ENCODE assay signal across 9 cellular contexts in the genomic region with DNA sequence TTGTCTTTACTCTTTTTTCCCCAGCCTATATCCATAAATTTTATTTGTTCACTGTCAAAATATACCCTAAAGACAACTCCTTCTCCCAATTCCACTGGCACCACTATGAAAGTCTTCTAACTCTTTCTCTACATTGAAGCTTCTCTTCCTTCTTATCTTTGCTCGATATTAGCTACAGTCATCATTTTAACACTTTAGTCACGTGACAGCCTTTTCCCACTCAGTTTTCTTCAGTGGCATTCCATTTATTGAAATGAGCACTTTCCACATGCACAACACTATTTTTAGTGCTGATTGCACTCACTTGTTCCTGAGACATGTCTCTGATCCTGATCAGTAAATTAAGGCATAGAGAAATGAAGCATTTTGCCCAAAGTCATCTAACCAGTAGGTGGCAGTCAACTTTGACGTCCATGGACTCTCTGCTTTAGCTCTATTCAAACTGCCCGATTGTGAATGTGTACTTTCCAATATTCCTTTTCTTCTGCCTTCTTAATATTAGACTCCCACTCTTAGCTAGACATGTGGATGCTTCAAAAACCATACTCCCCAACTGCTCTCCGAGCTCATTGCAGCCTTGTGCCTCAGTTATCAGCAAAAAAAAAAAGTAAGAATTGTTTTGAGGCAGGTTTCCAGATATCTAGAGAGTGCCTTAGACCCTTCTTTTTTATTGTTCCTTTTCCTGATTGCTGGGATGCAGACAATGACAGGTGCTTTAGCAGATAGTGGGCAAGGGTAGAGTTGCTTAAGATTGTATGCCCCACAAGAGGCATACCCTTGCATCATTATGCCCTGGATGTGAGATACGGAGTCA.
DNase-seq lines count a peak whose midpoint lies in the region; ATAC-seq and TF ChIP-seq lines count a peak whose summit lies in the region.
"Had no signal": no experiment of that assay in that cellular context is flagged by ENCODE, and none has a peak within 500 bp of the region (broad histone marks: within the 10 kb centered on the region; RNA-seq: fewer than 3 reads in every experiment).

No MANE protein-coding gene starts in this region.

- no peak overlapping the region for H3K23ac ChIP-seq in mesenchymal stem cell (ENCODE audit: low read length in 2 of 2)

- H3K4me3 ChIP-seq in astrocyte of the spinal cord (ENCODE audit: low read depth, low read length): no peak overlapping the region
- no peak overlapping the region for H3K4me3 ChIP-seq in mesenchymal stem cell (ENCODE audit: insufficient read depth in 1 of 2, low read depth in 1 of 2, low read length in 2 of 2)

- no peak overlapping the region for H2BK120ac ChIP-seq in mesenchymal stem cell (ENCODE audit: low read depth, low read length)

- no peak overlapping the region for H2AK5ac ChIP-seq in mesenchymal stem cell (ENCODE audit: low read length, severe bottlenecking)

- no peak overlapping the region for H3K27ac ChIP-seq in mesenchymal stem cell (ENCODE audit: low read length, poor library complexity, severe bottlenecking)

- no peak overlapping the region for H2BK5ac ChIP-seq in mesenchymal stem cell (ENCODE audit: low read depth, low read length, poor library complexity, severe bottlenecking)

- H3K9me3 Mint-ChIP-seq in activated T-helper 1 cell treated with anti-CD3 and anti-CD28 coated beads, Interleukin-12 subunit alpha, Interleukin-12 subunit beta, Interleukin-2, Interleukin-4 antibody, amounts not matched to agents 30 ng/mL and 10 ng/mL and 1 ng/mL, durations not matched to agents 14 hours and 24 hours and 36 hours: no peaks in the 10 kb centered on the region

- no peak overlapping the region for H3K14ac ChIP-seq in mesenchymal stem cell (ENCODE audit: low read length in 2 of 2)

- H3K9ac ChIP-seq in mesenchymal stem cell (ENCODE audit: low read length): no peak overlapping the region

- no peaks in the 10 kb centered on the region for H3K27me3 ChIP-seq in mesenchymal stem cell (ENCODE audit: control insufficient read depth in 1 of 2, insufficient read depth in 1 of 2, low read length in 2 of 2)

- H3K4me1 Mint-ChIP-seq in activated T-helper 1 cell treated with anti-CD3 and anti-CD28 coated beads, Interleukin-12 subunit alpha, Interleukin-12 subunit beta, Interleukin-2, Interleukin-4 antibody, amounts not matched to agents 30 ng/mL and 10 ng/mL and 1 ng/mL, durations not matched to agents 14 hours and 24 hours and 36 hours (ENCODE audit: low read depth): no peaks in the 10 kb centered on the region
- H3K4me1 Mint-ChIP-seq: CD4-positive, CD25-positive, alpha-beta regulatory T cell had no signal

- no peak overlapping the region for H4K91ac ChIP-seq in mesenchymal stem cell (ENCODE audit: low read length)

- no peaks in the 10 kb centered on the region for H3K4me1 ChIP-seq in mesenchymal stem cell (ENCODE audit: control insufficient read depth, insufficient read depth, low read depth, low read length)

- no peaks in the 10 kb centered on the region for H3K79me1 ChIP-seq in mesenchymal stem cell (replicated peaks; ENCODE audit: low read length, poor library complexity, severe bottlenecking)

- no peaks in the 10 kb centered on the region for H3K9me3 ChIP-seq in mesenchymal stem cell (ENCODE audit: control insufficient read depth, low read length)

- H2BK15ac ChIP-seq in mesenchymal stem cell (ENCODE audit: low read depth, poor library complexity, severe bottlenecking): no peak overlapping the region

- no peak overlapping the region for H3K4me3 Mint-ChIP-seq in activated T-helper 1 cell treated with anti-CD3 and anti-CD28 coated beads, Interleukin-12 subunit alpha, Interleukin-12 subunit beta, Interleukin-2, Interleukin-4 antibody, amounts not matched to agents 30 ng/mL and 10 ng/mL and 1 ng/mL, durations not matched to agents 14 hours and 24 hours and 36 hours
- H3K4me3 Mint-ChIP-seq: CD4-positive, CD25-positive, alpha-beta regulatory T cell had no signal

- no peak overlapping the region for H3K27ac Mint-ChIP-seq in activated T-helper 1 cell treated with anti-CD3 and anti-CD28 coated beads, Interleukin-12 subunit alpha, Interleukin-12 subunit beta, Interleukin-2, Interleukin-4 antibody, amounts not matched to agents 30 ng/mL and 10 ng/mL and 1 ng/mL, durations not matched to agents 14 hours and 24 hours and 36 hours
- H3K27ac Mint-ChIP-seq: CD4-positive, CD25-positive, alpha-beta regulatory T cell had no signal

- H3K4me2 ChIP-seq in mesenchymal stem cell (ENCODE audit: low read length, poor library complexity, severe bottlenecking): no peak overlapping the region

- H4K8ac ChIP-seq in mesenchymal stem cell (ENCODE audit: low read length): no peak overlapping the region

- H3K18ac ChIP-seq in mesenchymal stem cell (ENCODE audit: low read depth in 1 of 2, low read length in 2 of 2): no peak overlapping the region

- no peak overlapping the region for H2AFZ ChIP-seq in mesenchymal stem cell (ENCODE audit: low read depth, low read length)

- 34% methylated on average over 6 of the region's 6 CpGs for WGBS in mesenchymal stem cell

- no peaks in the 10 kb centered on the region for H3K27me3 Mint-ChIP-seq in activated T-helper 1 cell treated with anti-CD3 and anti-CD28 coated beads, Interleukin-12 subunit alpha, Interleukin-12 subunit beta, Interleukin-2, Interleukin-4 antibody, amounts not matched to agents 30 ng/mL and 10 ng/mL and 1 ng/mL, durations not matched to agents 14 hours and 24 hours and 36 hours (ENCODE audit: insufficient read depth)
- H3K27me3 Mint-ChIP-seq: CD4-positive, CD25-positive, alpha-beta regulatory T cell had no signal

- in situ Hi-C loops in astrocyte of the spinal cord (cut with HindIII; ENCODE audit: low sequenced_read_pairs): no loop called here

- H3K36me3 Mint-ChIP-seq in activated T-helper 1 cell treated with anti-CD3 and anti-CD28 coated beads, Interleukin-12 subunit alpha, Interleukin-12 subunit beta, Interleukin-2, Interleukin-4 antibody, amounts not matched to agents 30 ng/mL and 10 ng/mL and 1 ng/mL, durations not matched to agents 14 hours and 24 hours and 36 hours (ENCODE audit: low read depth): no peaks in the 10 kb centered on the region
- H3K36me3 Mint-ChIP-seq: CD4-positive, CD25-positive, alpha-beta regulatory T cell had no signal

- H3K4ac ChIP-seq in mesenchymal stem cell (ENCODE audit: low read depth in 1 of 2, low read length in 2 of 2): no peak overlapping the region

- ATAC-seq in GM19452 (IDR thresholded peaks at IDR 0.05; ENCODE audit: unreplicated experiment) (no peak), GM19463 (IDR thresholded peaks at IDR 0.05; ENCODE audit: unreplicated experiment) (no peak)

- DNase-seq in NCI-H82 (lab: John Stamatoyannopoulos, UW): peak; percentile 59
- DNase-seq in NCI-H82 treated with DMSO at 0.1 percent for 48 hours (lab: John Stamatoyannopoulos, UW; ENCODE audit: unreplicated experiment): no peak
- DNase-seq in NCI-H1092 (lab: John Stamatoyannopoulos, UW): peak; percentile 28
- DNase-seq in astrocyte of the spinal cord (ENCODE audit: low read depth, low spot score): peak; percentile 48
- peak; percentile 44 for DNase-seq in mesenchymal stem cell
- no peak for DNase-seq in activated T-helper 1 cell treated with anti-CD3 and anti-CD28 coated beads, Interleukin-12 subunit alpha, Interleukin-12 subunit beta, Interleukin-2, Interleukin-4 antibody, amounts not matched to agents 30 ng/mL and 10 ng/mL and 1 ng/mL, durations not matched to agents 14 hours and 24 hours and 36 hours (ENCODE audit: low spot score)
- DNase-seq: CD4-positive, CD25-positive, alpha-beta regulatory T cell had no signal

- H2BK12ac ChIP-seq in mesenchymal stem cell (ENCODE audit: low read length in 2 of 2): no peak overlapping the region

- intact Hi-C loops in activated T-helper 1 cell treated with anti-CD3 and anti-CD28 coated beads, Interleukin-12 subunit alpha, Interleukin-12 subunit beta, Interleukin-2, Interleukin-4 antibody, amounts not matched to agents 30 ng/mL and 10 ng/mL and 1 ng/mL, durations not matched to agents 14 hours and 24 hours and 36 hours (cut with micrococcal nuclease): no loop called here

- peak; percentile 74 for TF ChIP-seq CTCF in astrocyte of the spinal cord (IDR thresholded peaks at IDR 0.05; ENCODE audit: low read depth, low read length)

- no peaks in the 10 kb centered on the region for H3K36me3 ChIP-seq in mesenchymal stem cell (ENCODE audit: control insufficient read depth in 1 of 2, insufficient read depth in 2 of 2, low read depth in 1 of 2, low read length in 2 of 2)

Comparison
In these comparisons a context has a peak if more than half of its experiments do, and no peak if none do; other contexts are left out.
1. DNase-seq: peak in NCI-H82 (single experiment), NCI-H1092 (single experiment), astrocyte of the spinal cord (single experiment) and mesenchymal stem cell (single experiment); none in NCI-H82 treated with DMSO at 0.1 percent for 48 hours (single experiment) and activated T-helper 1 cell treated with anti-CD3 and anti-CD28 coated beads, Interleukin-12 subunit alpha, Interleukin-12 subunit beta, Interleukin-2, Interleukin-4 antibody, amounts not matched to agents 30 ng/mL and 10 ng/mL and 1 ng/mL, durations not matched to agents 14 hours and 24 hours and 36 hours (single experiment).